Comparison of ENCODE assay signal across 8 cellular contexts in the genomic region with DNA sequence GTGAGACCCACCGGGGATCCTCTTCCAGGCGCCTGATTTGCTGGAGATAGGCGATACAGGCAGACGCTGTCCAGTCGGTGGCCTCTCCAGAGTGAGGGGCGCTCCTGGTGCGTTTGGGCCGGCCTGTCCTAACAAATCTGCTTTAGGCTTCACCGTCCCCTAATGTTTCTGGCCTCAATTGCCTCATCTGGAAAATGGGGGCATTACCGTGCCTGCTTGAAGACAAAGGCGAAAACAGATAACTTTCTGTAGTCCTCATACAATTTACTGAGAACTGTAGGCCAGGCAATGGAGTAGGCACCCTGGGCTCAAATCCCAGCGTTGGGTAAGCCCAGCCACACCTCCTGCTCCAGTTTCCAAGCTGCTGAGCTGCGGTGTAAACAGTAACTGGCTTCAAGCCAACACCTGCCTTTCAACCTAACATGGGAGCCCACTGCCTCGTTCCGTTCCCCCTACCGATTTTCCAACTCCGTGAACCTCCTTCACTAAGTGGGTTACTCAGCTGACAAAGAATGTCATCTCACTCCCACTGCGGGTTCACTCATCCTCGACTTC.
DNase-seq lines count a peak whose midpoint lies in the region; ATAC-seq, FAIRE-seq and TF ChIP-seq lines count a peak whose summit lies in the region.

No MANE protein-coding gene starts in this region.

- FAIRE-seq in RCC 7860 (lab: Jason Lieb, UNC), result no peak

- peaks cover 2% of the 10 kb centered on the region for H3K9me3 Mint-ChIP-seq in nephron

- H3K4me1 Mint-ChIP-seq in nephron, result peaks cover 16% of the 10 kb centered on the region

- peaks cover 4% of the 10 kb centered on the region for H3K4me1 ChIP-seq in effector memory CD4-positive, alpha-beta T cell (ENCODE audit: control insufficient read depth, insufficient read depth, low read length, poor library complexity, severe bottlenecking)

- H3K27ac Mint-ChIP-seq in nephron, result peak overlapping the region; percentile 48 to 94 (median 84)

- H3K36me3 ChIP-seq in GM06990 (ENCODE audit: control insufficient read depth, insufficient read depth, low read length), result no peaks in the 10 kb centered on the region
- H3K36me3 ChIP-seq in effector memory CD4-positive, alpha-beta T cell (ENCODE audit: control insufficient read depth, insufficient read depth, low read length), result no peaks in the 10 kb centered on the region

- H3K27me3 Mint-ChIP-seq in nephron (ENCODE audit: low read depth), result no peaks in the 10 kb centered on the region

- H3K27ac ChIP-seq in effector memory CD4-positive, alpha-beta T cell (ENCODE audit: insufficient read depth, low read length, poor library complexity, severe bottlenecking), result peak overlapping the region; percentile 69

- no peaks in the 10 kb centered on the region for H3K36me3 Mint-ChIP-seq in nephron (ENCODE audit: low read depth)

- TF ChIP-seq CTCF in GM06990 (IDR thresholded peaks at IDR 0.05; ENCODE audit: insufficient read depth, low read length, poor library complexity, severe bottlenecking), result no peak
- no peak for TF ChIP-seq CTCF in nephron (IDR thresholded peaks at IDR 0.05; ENCODE audit: unreplicated experiment in 3 of 3)

- H3K27me3 ChIP-seq in GM06990 (replicated peaks; ENCODE audit: control insufficient read depth, insufficient read depth, low read length), result no peaks in the 10 kb centered on the region
- H3K27me3 ChIP-seq in effector memory CD4-positive, alpha-beta T cell (replicated peaks; ENCODE audit: control insufficient read depth, insufficient read depth, low read length, poor library complexity, severe bottlenecking), result no peaks in the 10 kb centered on the region

- peak overlapping the region; percentile 80 to 89 (median 83) for H3K4me3 Mint-ChIP-seq in nephron

- H3K4me3 ChIP-seq in GM06990 (replicated peaks; ENCODE audit: low read depth, low read length), result peak overlapping the region; percentile 57
- peak overlapping the region; percentile 67 for H3K4me3 ChIP-seq in effector memory CD4-positive, alpha-beta T cell (ENCODE audit: insufficient read depth, low read depth, low read length, poor library complexity, severe bottlenecking)

- H3K9me3 ChIP-seq in effector memory CD4-positive, alpha-beta T cell (ENCODE audit: control insufficient read depth, low read length), result no peaks in the 10 kb centered on the region

- no peak for ATAC-seq in HG02588 (IDR thresholded peaks at IDR 0.05; ENCODE audit: unreplicated experiment)

- no peak for DNase-seq in GM06990 (ENCODE audit: extremely low read depth, insufficient read length)
- peak; percentile 64 for DNase-seq in NCI-H69 (lab: John Stamatoyannopoulos, UW)
- no peak for DNase-seq in effector memory CD4-positive, alpha-beta T cell
- no peak for DNase-seq in NK-92 treated with Interleukin-12 subunit alpha and Interleukin-12 subunit beta, amount 100 ng/mL, for 24 hours (lab: John Stamatoyannopoulos, UW)
- DNase-seq in OCI-M1 (lab: John Stamatoyannopoulos, UW), result no peak
- DNase-seq in RCC 7860 (ENCODE audit: low spot score), result no peak
